ENCODE assay signal across 1 cellular context in the genomic region with DNA sequence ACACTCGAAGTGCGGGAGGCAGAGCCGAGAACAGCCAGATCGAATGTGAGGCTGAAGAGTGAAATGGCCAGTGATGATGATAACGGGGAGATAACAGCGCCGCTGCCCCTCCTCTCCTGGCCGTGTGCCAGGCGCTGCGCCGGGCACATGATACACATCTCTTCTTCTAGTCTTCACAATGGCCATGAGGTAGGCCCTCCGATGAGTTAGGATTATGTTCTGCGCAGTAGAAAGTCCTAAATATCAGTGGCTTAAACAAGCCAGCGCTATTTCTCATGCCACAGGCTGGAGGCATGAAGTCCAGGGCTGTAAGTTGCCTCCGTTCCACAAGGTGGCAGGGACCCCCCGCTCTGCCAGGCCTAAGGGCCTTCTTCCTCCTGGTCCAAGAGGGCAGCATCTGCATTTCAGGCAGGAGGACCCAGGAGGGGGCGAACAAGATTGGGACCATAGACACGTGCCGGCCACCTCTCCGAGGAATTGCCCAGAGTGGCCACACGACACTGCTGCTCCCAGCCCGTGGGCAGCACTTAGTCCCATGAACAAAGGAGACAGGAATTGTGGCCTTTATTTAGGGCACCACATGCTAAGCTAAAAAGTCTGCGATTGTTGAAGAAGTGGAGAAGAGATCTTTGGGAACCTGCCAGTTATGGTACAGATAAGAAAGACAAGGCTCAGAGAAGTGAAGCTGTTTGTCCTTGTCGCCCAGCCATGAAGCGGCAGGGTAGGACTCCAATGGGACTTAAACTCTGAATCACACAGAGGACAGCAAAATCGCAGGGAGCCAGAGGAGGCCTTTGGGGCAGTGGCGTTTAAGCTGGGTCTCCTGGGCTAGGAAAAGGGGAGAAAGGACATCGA.
TF ChIP-seq lines count a peak whose summit lies in the region.

No MANE protein-coding gene starts in this region.

TF ChIP-seq in SK-N-SH, 30 proteins besides CTCF, POLR2A, EP300 and RAD21:
- TF ChIP-seq SMC3 (IDR thresholded peaks at IDR 0.05; ENCODE audit: low read depth, low read length) = peak; percentile 8; the same call in 1 of the 2 replicates
- TF ChIP-seq GATA2 (CRISPR knock-in tag; IDR thresholded peaks at IDR 0.05) = peak; percentile 94
- TF ChIP-seq, protein P1, sequence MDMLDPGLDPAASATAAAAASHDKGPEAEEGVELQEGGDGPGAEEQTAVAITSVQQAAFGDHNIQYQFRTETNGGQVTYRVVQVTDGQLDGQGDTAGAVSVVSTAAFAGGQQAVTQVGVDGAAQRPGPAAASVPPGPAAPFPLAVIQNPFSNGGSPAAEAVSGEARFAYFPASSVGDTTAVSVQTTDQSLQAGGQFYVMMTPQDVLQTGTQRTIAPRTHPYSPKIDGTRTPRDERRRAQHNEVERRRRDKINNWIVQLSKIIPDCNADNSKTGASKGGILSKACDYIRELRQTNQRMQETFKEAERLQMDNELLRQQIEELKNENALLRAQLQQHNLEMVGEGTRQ (IDR thresholded peaks at IDR 0.05; ENCODE audit: borderline replicate concordance, low read depth, low read length) = no peak
